Comparison of ENCODE assay signal across 8 cellular contexts in genomic region chr12:49357099-49357678, GRCh38. TPM values are rescaled to one million over a fixed set of nuclear protein-coding genes. Genes with fewer than 3 reads are reported as not detected.
DNase-seq lines count a peak whose midpoint lies in the region; ATAC-seq and TF ChIP-seq lines count a peak whose summit lies in the region.

No MANE protein-coding gene starts in this region.

- H3K27me3 ChIP-seq in psoas muscle (ENCODE audit: insufficient read depth in 3 of 3, low read length in 2 of 3), result peaks cover 0 to 4% (median 0%) of the 10 kb centered on the region in 3 donors

- ATAC-seq in psoas muscle (no peak), GM19455 (IDR thresholded peaks at IDR 0.05; ENCODE audit: unreplicated experiment) (no peak)

- intact Hi-C loops in psoas muscle (cut with DNase I), result loop anchor here in 1 of 2 donors (5.0 kb wide), 1 partner anchor 225 kb away; no protein-coding TSS in a partner anchor

- 12 to 14% (median 14%) methylated on average over 3 of the region's 3 CpGs for WGBS in psoas muscle, 3 donors

- peaks cover 4% of the 10 kb centered on the region for H3K4me1 ChIP-seq in psoas muscle

- H3K9me3 ChIP-seq in psoas muscle, result no peaks in the 10 kb centered on the region

- no peak overlapping the region for H3K27ac ChIP-seq in psoas muscle

- no peak overlapping the region for H3K4me3 ChIP-seq in psoas muscle

- CTCF ChIA-PET in GM10248 (lab: Yijun Ruan, JAX), result interaction anchor here (0.7 to 11.9 kb wide), 35 partner anchors 9 to 346 kb away, joined by 3 to 410 read pairs (median 10); partner anchors contain the start of genes DNAJC22, KCNH3, PRPH and SPATS2

- H3K36me3 ChIP-seq in psoas muscle (ENCODE audit: insufficient read depth in 1 of 2, low read depth in 1 of 2), result no peaks in the 10 kb centered on the region

- peak; percentile 32 for TF ChIP-seq CTCF in GM10248 (IDR thresholded peaks at IDR 0.05; ENCODE audit: control extremely low read depth, extremely low read depth, low read depth, missing control alignments)
- TF ChIP-seq CTCF in psoas muscle (IDR thresholded peaks at IDR 0.05), result peak; percentile 34

- POLR2A ChIA-PET in GM10248 (lab: Yijun Ruan, JAX), result interaction anchor here (0.7 to 1.2 kb wide), 2 partner anchors 9 to 56 kb away, joined by 3 to 9 read pairs; no protein-coding TSS in a partner anchor

- peak; percentile 20 for DNase-seq in GM10248 (ENCODE audit: extremely low spot score)
- DNase-seq in NCI-H1694 (lab: John Stamatoyannopoulos, UW), result peak; percentile 48
- peak; percentile 30 to 59 for DNase-seq in dermis microvascular lymphatic vessel endothelial cell (ENCODE audit: low read depth in 2 of 2)
- no peak for DNase-seq in psoas muscle
- DNase-seq in epidermal melanocyte (ENCODE audit: insufficient read length, low spot score), result no peak
- DNase-seq in NCI-H345 treated with DMSO at 0.1 percent for 48 hours (lab: John Stamatoyannopoulos, UW; ENCODE audit: unreplicated experiment), result no peak
- DNase-seq in hepatic stellate cell (ENCODE audit: low spot score), result no peak

RNA-seq across cellular contexts. Expression of gene SPATS2, which starts 10.1 kb away (rescaled TPM):
- total RNA-seq in dermis microvascular lymphatic vessel endothelial cell, result 15.0 and 16.8 TPM in 2 replicates
- total RNA-seq in psoas muscle, result 10 to 100 TPM in 2 of 4 donors, 1 to 10 TPM in 2; 5.0 to 10.6 (median 9.7) TPM
- 10 to 100 TPM in 1 of 3 donors, 1 to 10 TPM in 2; 4.4 to 10.1 (median 6.2) TPM for polyA plus RNA-seq in psoas muscle

RNA-seq across cellular contexts. Expression of gene DNAJC22, which starts 10.5 kb away (rescaled TPM):
- total RNA-seq in dermis microvascular lymphatic vessel endothelial cell (0.51 and 1.9 TPM in 2 replicates), psoas muscle (under 1 TPM in 1 of 4 donors, not detected in 3; 0.08 TPM)
- polyA plus RNA-seq in psoas muscle, result under 1 TPM in 1 of 3 donors, not detected in 2; 0.03 TPM

RNA-seq across cellular contexts. Expression of gene C1QL4, which starts 20.2 kb away (rescaled TPM):
- total RNA-seq in dermis microvascular lymphatic vessel endothelial cell (not detected in 2 replicates), psoas muscle (not detected)
- polyA plus RNA-seq in psoas muscle, result not detected

RNA-seq across cellular contexts. Expression of gene TROAP, which starts 34.1 kb away (rescaled TPM):
- 5.1 and 9.6 TPM in 2 replicates for total RNA-seq in dermis microvascular lymphatic vessel endothelial cell
- total RNA-seq in psoas muscle, result under 1 TPM in 2 of 4 donors, not detected in 2; 0.39 to 0.48 TPM
- polyA plus RNA-seq in psoas muscle, result under 1 TPM; 0.07 to 0.36 (median 0.26) TPM

Comparison
In these comparisons a context has a peak if more than half of its experiments do, and no peak if none do; other contexts are left out.
1. DNase-seq: peak in GM10248 (single experiment), NCI-H1694 (single experiment) and dermis microvascular lymphatic vessel endothelial cell (2 of 2); none in psoas muscle (0 of 2), epidermal melanocyte (single experiment), NCI-H345 treated with DMSO at 0.1 percent for 48 hours (single experiment) and hepatic stellate cell (single experiment).